In genomic region chr6:150068173-150068785, GRCh38 we compare ENCODE assay signal across 8 cellular contexts. TPM values are rescaled to one million over a fixed set of nuclear protein-coding genes. Genes with fewer than 3 reads are reported as not detected.
DNase-seq lines count a peak whose midpoint lies in the region; ATAC-seq and TF ChIP-seq lines count a peak whose summit lies in the region.

No MANE protein-coding gene starts in this region.

- ATAC-seq in stimulated activated effector memory CD8-positive, alpha-beta T cell treated with anti-CD3 and anti-CD28 coated beads, Interleukin-12 subunit alpha, Interleukin-12 subunit beta, amount 100 ng/mL, for 72 hours = peak; percentile 3
- ATAC-seq in GM21515 (IDR thresholded peaks at IDR 0.05; ENCODE audit: unreplicated experiment) (no peak), HG02885 (IDR thresholded peaks at IDR 0.05; ENCODE audit: poor library complexity, unreplicated experiment) (no peak)

- H3K27me3 Mint-ChIP-seq in activated CD4-positive, alpha-beta memory T cell treated with anti-CD3 and anti-CD28 coated beads, Interleukin-2, amount 10 ng/mL, durations not matched to agents 7 days and 5 days = peaks cover 14% of the 10 kb centered on the region

- TF ChIP-seq CTCF in HFF-Myc (IDR thresholded peaks at IDR 0.05; ENCODE audit: low read depth, low read length, missing control alignments) = no peak
- no peak for TF ChIP-seq CTCF in hepatocyte (IDR thresholded peaks at IDR 0.05; ENCODE audit: poor library complexity)
- TF ChIP-seq CTCF in GM10266 (IDR thresholded peaks at IDR 0.05; ENCODE audit: control insufficient read depth, insufficient read depth, low read depth, missing control alignments) = no peak

- H3K4me3 Mint-ChIP-seq in activated CD4-positive, alpha-beta memory T cell treated with anti-CD3 and anti-CD28 coated beads, Interleukin-2, amount 10 ng/mL, durations not matched to agents 7 days and 5 days = peak overlapping the region; percentile 69
- peak overlapping the region; percentile 80 for H3K4me3 Mint-ChIP-seq in stimulated activated effector memory CD8-positive, alpha-beta T cell treated with anti-CD3 and anti-CD28 coated beads, Interleukin-12 subunit alpha, Interleukin-12 subunit beta, amount 100 ng/mL, for 72 hours

- H3K9me3 ChIP-seq in hepatocyte (ENCODE audit: low read depth) = no peaks in the 10 kb centered on the region

- DNase-seq in HFF-Myc (ENCODE audit: extremely low read depth, low read depth) (no peak), hepatocyte (ENCODE audit: low spot score) (no peak), GM10266 (ENCODE audit: extremely low spot score) (no peak), NCI-H1092 treated with DMSO at 0.1 percent for 48 hours (lab: John Stamatoyannopoulos, UW) (no peak)
- peak; percentile 20 for DNase-seq in activated CD4-positive, alpha-beta memory T cell treated with anti-CD3 and anti-CD28 coated beads, Interleukin-2, amount 10 ng/mL, durations not matched to agents 7 days and 5 days
- DNase-seq in stimulated activated effector memory CD8-positive, alpha-beta T cell treated with anti-CD3 and anti-CD28 coated beads, Interleukin-12 subunit alpha, Interleukin-12 subunit beta, amount 100 ng/mL, for 72 hours (ENCODE audit: low spot score in 2 of 2) = peak in 1 of 2 donors; percentile 56

- POLR2A ChIA-PET in activated CD4-positive, alpha-beta memory T cell treated with anti-CD3 and anti-CD28 coated beads, Interleukin-2, amount 10 ng/mL, durations not matched to agents 7 days and 5 days (lab: Charles Lee) = interaction anchor here (1.0 kb wide), 1 partner anchor 17 kb away, joined by 3 read pairs; no protein-coding TSS in a partner anchor

- H3K4me3 ChIP-seq in HFF-Myc (replicated peaks; ENCODE audit: low read depth, low read length) (peak overlapping the region; percentile 60), hepatocyte (peak overlapping the region; percentile 74)

- no peaks in the 10 kb centered on the region for H4K20me1 ChIP-seq in hepatocyte (ENCODE audit: insufficient read depth, poor library complexity, severe bottlenecking)

- peaks cover 37% of the 10 kb centered on the region for H3K4me1 Mint-ChIP-seq in activated CD4-positive, alpha-beta memory T cell treated with anti-CD3 and anti-CD28 coated beads, Interleukin-2, amount 10 ng/mL, durations not matched to agents 7 days and 5 days
- H3K4me1 Mint-ChIP-seq in stimulated activated effector memory CD8-positive, alpha-beta T cell treated with anti-CD3 and anti-CD28 coated beads, Interleukin-12 subunit alpha, Interleukin-12 subunit beta, amount 100 ng/mL, for 72 hours = peaks cover 41% of the 10 kb centered on the region

- no peaks in the 10 kb centered on the region for H3K9me3 Mint-ChIP-seq in activated CD4-positive, alpha-beta memory T cell treated with anti-CD3 and anti-CD28 coated beads, Interleukin-2, amount 10 ng/mL, durations not matched to agents 7 days and 5 days
- H3K9me3 Mint-ChIP-seq in stimulated activated effector memory CD8-positive, alpha-beta T cell treated with anti-CD3 and anti-CD28 coated beads, Interleukin-12 subunit alpha, Interleukin-12 subunit beta, amount 100 ng/mL, for 72 hours = no peaks in the 10 kb centered on the region

- no peak overlapping the region for H3K27ac Mint-ChIP-seq in activated CD4-positive, alpha-beta memory T cell treated with anti-CD3 and anti-CD28 coated beads, Interleukin-2, amount 10 ng/mL, durations not matched to agents 7 days and 5 days
- no peak overlapping the region for H3K27ac Mint-ChIP-seq in stimulated activated effector memory CD8-positive, alpha-beta T cell treated with anti-CD3 and anti-CD28 coated beads, Interleukin-12 subunit alpha, Interleukin-12 subunit beta, amount 100 ng/mL, for 72 hours

- H3K4me1 ChIP-seq in hepatocyte (ENCODE audit: insufficient read depth) = peaks cover 7% of the 10 kb centered on the region

- no peaks in the 10 kb centered on the region for H3K79me2 ChIP-seq in hepatocyte

- 16% methylated on average over 11 of the region's 14 CpGs for WGBS in hepatocyte (ENCODE audit: low lambda C conversion rate, missing lambda C conversion rate)

- H3K27me3 ChIP-seq in hepatocyte = no peaks in the 10 kb centered on the region

- no peaks in the 10 kb centered on the region for H3K36me3 Mint-ChIP-seq in activated CD4-positive, alpha-beta memory T cell treated with anti-CD3 and anti-CD28 coated beads, Interleukin-2, amount 10 ng/mL, durations not matched to agents 7 days and 5 days (ENCODE audit: low read depth)
- no peaks in the 10 kb centered on the region for H3K36me3 Mint-ChIP-seq in stimulated activated effector memory CD8-positive, alpha-beta T cell treated with anti-CD3 and anti-CD28 coated beads, Interleukin-12 subunit alpha, Interleukin-12 subunit beta, amount 100 ng/mL, for 72 hours

- CTCF ChIA-PET in activated CD4-positive, alpha-beta memory T cell treated with anti-CD3 and anti-CD28 coated beads, Interleukin-2, amount 10 ng/mL, durations not matched to agents 7 days and 5 days (lab: Charles Lee) = interaction anchor here (6.5 kb wide), 1 partner anchor 13 kb away, joined by 49 read pairs; no protein-coding TSS in a partner anchor

- H3K9me2 ChIP-seq in hepatocyte (replicated peaks; ENCODE audit: insufficient read depth) = no peaks in the 10 kb centered on the region

- H3K27ac ChIP-seq in hepatocyte = peak overlapping the region; percentile 81

- peak overlapping the region; percentile 97 for H2AFZ ChIP-seq in hepatocyte

- H3K4me2 ChIP-seq in hepatocyte = peak overlapping the region; percentile 97

- no peaks in the 10 kb centered on the region for H3K36me3 ChIP-seq in hepatocyte (replicated peaks; ENCODE audit: insufficient read depth, low read depth)

RNA-seq across cellular contexts. Expression of gene ULBP3, which starts 0.6 kb away (rescaled TPM):
- total RNA-seq in activated CD4-positive, alpha-beta memory T cell treated with anti-CD3 and anti-CD28 coated beads, Interleukin-2, amount 10 ng/mL, durations not matched to agents 7 days and 5 days = 1 to 10 TPM; 2.2 to 3.5 TPM
- 5.1 and 6.6 TPM in 2 replicates for total RNA-seq in hepatocyte
- 2.6 and 4.3 TPM in 2 replicates for polyA plus RNA-seq in hepatocyte

RNA-seq across cellular contexts. Expression of gene RAET1L, which starts 42.9 kb away (rescaled TPM):
- not detected for total RNA-seq in activated CD4-positive, alpha-beta memory T cell treated with anti-CD3 and anti-CD28 coated beads, Interleukin-2, amount 10 ng/mL, durations not matched to agents 7 days and 5 days
- not detected in 2 replicates for total RNA-seq in hepatocyte
- not detected in 2 replicates for polyA plus RNA-seq in hepatocyte
